Comparison of ENCODE assay signal across 8 cellular contexts in genomic region chr12:45732250-45732649, GRCh38. TPM values are rescaled to one million over a fixed set of nuclear protein-coding genes. Genes with fewer than 3 reads are reported as not detected.
DNase-seq lines count a peak whose midpoint lies in the region; ATAC-seq and TF ChIP-seq lines count a peak whose summit lies in the region.

No MANE protein-coding gene starts in this region.

- peak overlapping the region; percentile 93 for H3K4me3 Mint-ChIP-seq in activated naive CD8-positive, alpha-beta T cell treated with anti-CD3 and anti-CD28 coated beads, Interleukin-2, amount 10 ng/mL, durations not matched to agents 7 days and 5 days

- H3K27me3 Mint-ChIP-seq in activated naive CD8-positive, alpha-beta T cell treated with anti-CD3 and anti-CD28 coated beads, Interleukin-2, amount 10 ng/mL, durations not matched to agents 7 days and 5 days = no peaks in the 10 kb centered on the region

- CTCF ChIA-PET in AG04449 (lab: Yijun Ruan, JAX) = interaction anchor here (1.0 to 3.1 kb wide), 3 partner anchors 12 to 188 kb away, joined by 5 to 11 read pairs (median 5); no protein-coding TSS in a partner anchor

- no peaks in the 10 kb centered on the region for H3K27me3 ChIP-seq in HUES6 (ENCODE audit: control insufficient read depth, insufficient read depth, low read length)
- no peaks in the 10 kb centered on the region for H3K27me3 ChIP-seq in left lung
- H3K27me3 ChIP-seq in vagina = no peaks in the 10 kb centered on the region

- peaks cover 28% of the 10 kb centered on the region for H3K4me1 Mint-ChIP-seq in activated naive CD8-positive, alpha-beta T cell treated with anti-CD3 and anti-CD28 coated beads, Interleukin-2, amount 10 ng/mL, durations not matched to agents 7 days and 5 days

- TF ChIP-seq CTCF in AG04449 (IDR thresholded peaks at IDR 0.05; ENCODE audit: insufficient read depth, low read length, missing control alignments) (no peak), left lung (IDR thresholded peaks at IDR 0.05) (no peak), vagina (IDR thresholded peaks at IDR 0.05) (no peak)

- peaks cover 2% of the 10 kb centered on the region for H3K9me3 Mint-ChIP-seq in activated naive CD8-positive, alpha-beta T cell treated with anti-CD3 and anti-CD28 coated beads, Interleukin-2, amount 10 ng/mL, durations not matched to agents 7 days and 5 days

- peak overlapping the region; percentile 88 for H3K27ac Mint-ChIP-seq in activated naive CD8-positive, alpha-beta T cell treated with anti-CD3 and anti-CD28 coated beads, Interleukin-2, amount 10 ng/mL, durations not matched to agents 7 days and 5 days

- intact Hi-C loops in left lung (cut with DNase I) = no loop called here
- intact Hi-C loops in vagina (cut with DNase I) = no loop called here

- DNase-seq in AG04449 (ENCODE audit: low read depth, low spot score) (no peak), left lung (no peak), vagina (ENCODE audit: extremely low spot score in 2 of 2) (no peak)
- no peak for DNase-seq in activated naive CD8-positive, alpha-beta T cell treated with anti-CD3 and anti-CD28 coated beads, Interleukin-2, amount 10 ng/mL, durations not matched to agents 7 days and 5 days
- no peak for DNase-seq in effector CD8-positive, alpha-beta T cell (lab: John Stamatoyannopoulos, UW)

- H3K4me3 ChIP-seq in AG04449 (ENCODE audit: low read depth, low read length) (peak overlapping the region; percentile 15), HUES6 (ENCODE audit: low read depth, low read length) (peak overlapping the region; percentile 95), left lung (peak overlapping the region; percentile 64 to 92), vagina (no peak overlapping the region)

- H3K9ac ChIP-seq in HUES6 (ENCODE audit: low read length) = no peak overlapping the region

- H3K27ac ChIP-seq in HUES6 (ENCODE audit: low read depth, low read length) (peak overlapping the region; percentile 38; the same call in 1 of the 2 replicates), left lung (peak overlapping the region; percentile 99), vagina (peak overlapping the region; percentile 100)

- H3K9me3 ChIP-seq in HUES6 (ENCODE audit: control insufficient read depth, insufficient read depth, low read depth, low read length) (no peaks in the 10 kb centered on the region; the same call in 1 of the 2 replicates), left lung (peaks cover 0 to 4% of the 10 kb centered on the region in 2 donors), vagina (no peaks in the 10 kb centered on the region)

- TF ChIP-seq POLR2A in vagina (IDR thresholded peaks at IDR 0.05) = no peak

- peaks cover 39% of the 10 kb centered on the region for H3K36me3 Mint-ChIP-seq in activated naive CD8-positive, alpha-beta T cell treated with anti-CD3 and anti-CD28 coated beads, Interleukin-2, amount 10 ng/mL, durations not matched to agents 7 days and 5 days

- POLR2A ChIA-PET in AG04449 (lab: Yijun Ruan, JAX) = no interaction called here
- POLR2A ChIA-PET in activated naive CD8-positive, alpha-beta T cell treated with anti-CD3 and anti-CD28 coated beads, Interleukin-2, amount 10 ng/mL, durations not matched to agents 7 days and 5 days (lab: Charles Lee) = interaction anchor here (0.6 to 1.3 kb wide), 2 partner anchors 77 to 258 kb away, joined by 3 read pairs; no protein-coding TSS in a partner anchor

- peaks cover 14% of the 10 kb centered on the region for H3K36me3 ChIP-seq in HUES6 (ENCODE audit: control insufficient read depth, insufficient read depth, low read length)
- H3K36me3 ChIP-seq in left lung = no peaks in the 10 kb centered on the region
- peaks cover 0 to 4% of the 10 kb centered on the region in 2 donors for H3K36me3 ChIP-seq in vagina

- H3K4me1 ChIP-seq in HUES6 (ENCODE audit: control insufficient read depth, insufficient read depth, low read length) (peaks cover 15% of the 10 kb centered on the region), left lung (peaks cover 19 to 36% of the 10 kb centered on the region in 2 donors), vagina (peaks cover 46% of the 10 kb centered on the region)

- ATAC-seq in activated naive CD8-positive, alpha-beta T cell treated with anti-CD3 and anti-CD28 coated beads, Interleukin-2, amount 10 ng/mL, durations not matched to agents 7 days and 5 days (ENCODE audit: low read depth) = no peak
- ATAC-seq in left lung = no peak
- no peak for ATAC-seq in HG02763 (IDR thresholded peaks at IDR 0.05; ENCODE audit: unreplicated experiment)
- no peak for ATAC-seq in HG03378 (IDR thresholded peaks at IDR 0.05; ENCODE audit: unreplicated experiment)

RNA-seq across cellular contexts. Expression of gene ARID2, which starts 2.7 kb away (rescaled TPM):
- 10 to 100 TPM; 48.1 to 49.3 TPM for total RNA-seq in activated naive CD8-positive, alpha-beta T cell treated with anti-CD3 and anti-CD28 coated beads, Interleukin-2, amount 10 ng/mL, durations not matched to agents 7 days and 5 days
- total RNA-seq in left lung (10 to 100 TPM; 29.2 to 30.8 TPM), vagina (39.0 TPM)

Comparison
In these comparisons a context has a peak if more than half of its experiments do, and no peak if none do; other contexts are left out.
1. H3K4me3 ChIP-seq: peak in AG04449 (single experiment), HUES6 (single experiment) and left lung (2 of 2); none in vagina (0 of 2).
2. H3K27ac ChIP-seq: peak in every context shown above with its lines; median percentile 100 in vagina; 99 in left lung; 38 in HUES6.